ENCODE assay signal across 17 cellular contexts in the genomic region with DNA sequence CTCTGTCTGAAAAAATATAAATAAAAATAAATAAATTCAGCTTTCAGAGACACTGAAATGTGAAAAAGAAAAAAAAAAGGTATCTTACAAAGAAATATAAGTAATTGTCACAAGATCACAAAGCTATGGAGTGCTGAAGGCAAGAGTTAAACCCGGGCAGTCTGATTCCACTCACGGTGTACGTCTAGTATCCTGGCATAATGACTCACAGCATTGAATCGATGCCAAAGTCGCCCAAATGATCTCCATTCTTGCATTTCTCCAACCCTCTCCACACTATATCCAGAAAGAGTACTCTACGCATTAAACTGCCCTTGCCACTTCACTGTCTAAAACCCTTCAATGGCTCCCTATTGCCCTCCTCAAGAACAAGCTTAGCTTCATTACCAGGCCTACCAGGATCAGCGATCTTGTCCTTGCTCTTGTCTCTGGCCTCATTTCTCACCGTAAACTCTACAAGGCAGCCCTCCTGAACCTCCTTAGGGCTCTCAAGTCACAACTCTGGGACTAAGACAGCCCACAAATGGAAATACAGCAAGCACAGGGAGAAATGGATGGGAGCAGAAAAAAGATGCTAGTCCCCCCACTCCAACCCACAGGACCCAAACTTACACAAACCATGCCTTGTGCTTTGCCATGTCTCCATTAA. TPM values are rescaled to one million over a fixed set of nuclear protein-coding genes. Genes with fewer than 3 reads are reported as not detected.
A peak's percentile ranks its signal among the peaks of the same experiment; 100 is the strongest.
DNase-seq lines count a peak whose midpoint lies in the region; ATAC-seq, FAIRE-seq and TF ChIP-seq lines count a peak whose summit lies in the region.
"Had no signal": no experiment of that assay in that cellular context is flagged by ENCODE, and none has a peak within 500 bp of the region (broad histone marks: within the 10 kb centered on the region; RNA-seq: fewer than 3 reads in every experiment).

No MANE protein-coding gene starts in this region.

- peaks cover 8% of the 10 kb centered on the region; the same call in 1 of the 2 replicates for H3K9me3 Mint-ChIP-seq in HFFc6
- H3K9me3 Mint-ChIP-seq in astrocyte (ENCODE audit: unreplicated experiment) = no peaks in the 10 kb centered on the region
- H3K9me3 Mint-ChIP-seq in activated CD8-positive, alpha-beta T cell treated with anti-CD3 and anti-CD28 coated beads for 36 hours = peaks cover 6% of the 10 kb centered on the region
- H3K9me3 Mint-ChIP-seq: activated T-helper 2 cell treated with anti-CD3 and anti-CD28 coated beads, Interferon-gamma antibody, Interleukin-2, Interleukin-4, amounts not matched to agents 10 μg/mL and 5 μg/mL and 100 μg/mL, durations not matched to agents 14 hours and 24 hours and 36 hours had no signal

- DNase-seq in HFFc6 (no peak), astrocyte (ENCODE audit: low read depth) (peak; percentile 50), kidney tubule cell (ENCODE audit: low spot score) (peak; percentile 7), tibial artery (no peak)
- no peak for DNase-seq in activated CD8-positive, alpha-beta T cell treated with anti-CD3 and anti-CD28 coated beads for 36 hours
- DNase-seq: activated CD4-positive, alpha-beta T cell treated with anti-CD3 and anti-CD28 coated beads, Interleukin-2, amount 50 U/mL, for 48 hours; aorta; DMS79; Kasumi-1; NCI-H1694 treated with DMSO at 0.1 percent for 48 hours; NCI-H526 had no signal

- H3K4me3 Mint-ChIP-seq in HFFc6 = peak overlapping the region; percentile 60
- no peak overlapping the region for H3K4me3 Mint-ChIP-seq in astrocyte (ENCODE audit: unreplicated experiment)
- H3K4me3 Mint-ChIP-seq in activated CD8-positive, alpha-beta T cell treated with anti-CD3 and anti-CD28 coated beads for 36 hours = no peak overlapping the region

- TF ChIP-seq CTCF in HFFc6 (IDR thresholded peaks at IDR 0.05) (no peak), astrocyte (IDR thresholded peaks at IDR 0.05; ENCODE audit: insufficient read depth, low read depth, low read length) (no peak), tibial artery (IDR thresholded peaks at IDR 0.05) (no peak)
- no peak for TF ChIP-seq CTCF in activated CD8-positive, alpha-beta T cell treated with anti-CD3 and anti-CD28 coated beads for 36 hours (IDR thresholded peaks at IDR 0.05)

- H3K79me2 ChIP-seq in ACC112 (ENCODE audit: control insufficient read depth, insufficient read depth, low read length, unreplicated experiment) (peaks cover 85% of the 10 kb centered on the region), astrocyte (ENCODE audit: insufficient read depth, low read length) (peaks cover 63% of the 10 kb centered on the region)

- H3K27ac Mint-ChIP-seq in HFFc6 (peak overlapping the region; percentile 94), astrocyte (ENCODE audit: unreplicated experiment) (peak overlapping the region; percentile 95)
- no peak overlapping the region for H3K27ac Mint-ChIP-seq in activated CD8-positive, alpha-beta T cell treated with anti-CD3 and anti-CD28 coated beads for 36 hours
- H3K27ac Mint-ChIP-seq: activated T-helper 2 cell treated with anti-CD3 and anti-CD28 coated beads, Interferon-gamma antibody, Interleukin-2, Interleukin-4, amounts not matched to agents 10 μg/mL and 5 μg/mL and 100 μg/mL, durations not matched to agents 14 hours and 24 hours and 36 hours had no signal

- ATAC-seq in HG02840 (IDR thresholded peaks at IDR 0.05; ENCODE audit: low FRiP score, unreplicated experiment) = no peak
- no peak for ATAC-seq in HG02642 (IDR thresholded peaks at IDR 0.05; ENCODE audit: poor library complexity, unreplicated experiment)
- ATAC-seq in activated CD8-positive, alpha-beta T cell treated with anti-CD3 and anti-CD28 coated beads for 36 hours = no peak
- ATAC-seq: GM12878 had no signal

- peak overlapping the region; percentile 48 for H3K9ac ChIP-seq in astrocyte (ENCODE audit: low read length)

- POLR2A ChIA-PET in activated CD8-positive, alpha-beta T cell treated with anti-CD3 and anti-CD28 coated beads for 36 hours (lab: Charles Lee) = no interaction called here

- peaks cover under 1% of the 10 kb centered on the region for H3K36me3 ChIP-seq in ACC112 (ENCODE audit: insufficient read depth, low read length)
- H3K36me3 ChIP-seq in astrocyte (ENCODE audit: insufficient read depth, low read length) = no peaks in the 10 kb centered on the region
- no peaks in the 10 kb centered on the region for H3K36me3 ChIP-seq in tibial artery
- H3K36me3 ChIP-seq: pancreas had no signal

- intact Hi-C loops in activated CD8-positive, alpha-beta T cell treated with anti-CD3 and anti-CD28 coated beads for 36 hours (cut with micrococcal nuclease) = no loop called here
- intact Hi-C loops in tibial artery (cut with DNase I; ENCODE audit: low total_unique reads) = no loop called here

- CTCF ChIA-PET in activated CD8-positive, alpha-beta T cell treated with anti-CD3 and anti-CD28 coated beads for 36 hours (lab: Charles Lee) = interaction anchor here (0.7 kb wide), 1 partner anchor 10 kb away, joined by 4 read pairs; no protein-coding TSS in a partner anchor

- H4K20me1 ChIP-seq in astrocyte (ENCODE audit: insufficient read depth, low read length) = no peaks in the 10 kb centered on the region

- H3K4me1 Mint-ChIP-seq in HFFc6 (ENCODE audit: low read depth) (peaks cover 76% of the 10 kb centered on the region), astrocyte (ENCODE audit: low read depth, unreplicated experiment) (peaks cover 20% of the 10 kb centered on the region)
- peaks cover 73% of the 10 kb centered on the region for H3K4me1 Mint-ChIP-seq in activated CD8-positive, alpha-beta T cell treated with anti-CD3 and anti-CD28 coated beads for 36 hours (ENCODE audit: low read depth)

- H3K27me3 ChIP-seq in ACC112 (ENCODE audit: insufficient read depth, low read length) (no peaks in the 10 kb centered on the region), astrocyte (ENCODE audit: insufficient read depth, low read length) (no peaks in the 10 kb centered on the region), tibial artery (no peaks in the 10 kb centered on the region)
- H3K27me3 ChIP-seq: pancreas had no signal

- no peak for FAIRE-seq in astrocyte (lab: Jason Lieb, UNC)
- FAIRE-seq: GM12878, pancreas had no signal

- H3K4me1 ChIP-seq in ACC112 (ENCODE audit: control insufficient read depth, insufficient read depth, low read length, unreplicated experiment) (peaks cover 48% of the 10 kb centered on the region), astrocyte (ENCODE audit: insufficient read depth, low read length) (peaks cover 24% of the 10 kb centered on the region), tibial artery (peaks cover 0 to 19% (median 8%) of the 10 kb centered on the region in 4 donors)

- H3K27me3 Mint-ChIP-seq in HFFc6 (ENCODE audit: insufficient read depth) (peaks cover 2% of the 10 kb centered on the region; the same call in 1 of the 2 replicates), astrocyte (ENCODE audit: low read depth, unreplicated experiment) (no peaks in the 10 kb centered on the region)
- no peaks in the 10 kb centered on the region for H3K27me3 Mint-ChIP-seq in activated CD8-positive, alpha-beta T cell treated with anti-CD3 and anti-CD28 coated beads for 36 hours

- H3K9me3 ChIP-seq in astrocyte (ENCODE audit: insufficient read depth, low read depth, low read length) (no peaks in the 10 kb centered on the region), tibial artery (no peaks in the 10 kb centered on the region)
- H3K9me3 ChIP-seq: pancreas had no signal

- H3K27ac ChIP-seq in ACC112 (ENCODE audit: low read depth, low read length) (peak overlapping the region; percentile 98), astrocyte (ENCODE audit: low read depth, low read length) (peak overlapping the region; percentile 84), tibial artery (no peak overlapping the region)
- H3K27ac ChIP-seq: pancreas had no signal

- peak overlapping the region; percentile 60 for H3K4me2 ChIP-seq in astrocyte (ENCODE audit: low read length)

- peaks cover 59% of the 10 kb centered on the region for H3K36me3 Mint-ChIP-seq in HFFc6 (ENCODE audit: low read depth)
- peaks cover 6% of the 10 kb centered on the region for H3K36me3 Mint-ChIP-seq in astrocyte (ENCODE audit: low read depth, unreplicated experiment)
- H3K36me3 Mint-ChIP-seq in activated CD8-positive, alpha-beta T cell treated with anti-CD3 and anti-CD28 coated beads for 36 hours (ENCODE audit: low read depth) = peaks cover 58% of the 10 kb centered on the region

- H2AFZ ChIP-seq in ACC112 (ENCODE audit: low read length, unreplicated experiment) (no peak overlapping the region), astrocyte (ENCODE audit: low read depth, low read length) (no peak overlapping the region)

- H3K4me3 ChIP-seq in ACC112 (ENCODE audit: low read depth, low read length) (peak overlapping the region; percentile 56), astrocyte (ENCODE audit: insufficient read depth, low read depth, low read length) (peak overlapping the region; percentile 19), tibial artery (no peak overlapping the region)
- H3K4me3 ChIP-seq: GM12878, pancreas had no signal

RNA-seq across cellular contexts. Expression of a gene that starts 7.7 kb away (rescaled TPM):
- total RNA-seq in HFFc6 (2021; fragmentation: NEBNext Ultra II Directional; extraction: Animal tissue kit (Norgen Biotek cat#: 25700)) = 10 to 100 TPM; 50.2 to 81.4 (median 75.2) TPM
- total RNA-seq in astrocyte = 20.8 and 21.3 TPM in 2 replicates
- total RNA-seq in activated CD8-positive, alpha-beta T cell treated with anti-CD3 and anti-CD28 coated beads for 36 hours = 10 to 100 TPM; 61.3 to 65.5 TPM

Comparison
In these comparisons a context has a peak if more than half of its experiments do, and no peak if none do; other contexts are left out.
1. H3K27ac ChIP-seq: peak in ACC112 (single experiment) and astrocyte (single experiment); none in tibial artery (0 of 2).
2. H3K4me3 ChIP-seq: peak in ACC112 (single experiment) and astrocyte (single experiment); none in tibial artery (0 of 2).
3. DNase-seq: peak in astrocyte (single experiment) and kidney tubule cell (single experiment); none in HFFc6 (single experiment), activated CD8-positive, alpha-beta T cell treated with anti-CD3 and anti-CD28 coated beads for 36 hours (single experiment) and tibial artery (0 of 2).